In the genomic region with DNA sequence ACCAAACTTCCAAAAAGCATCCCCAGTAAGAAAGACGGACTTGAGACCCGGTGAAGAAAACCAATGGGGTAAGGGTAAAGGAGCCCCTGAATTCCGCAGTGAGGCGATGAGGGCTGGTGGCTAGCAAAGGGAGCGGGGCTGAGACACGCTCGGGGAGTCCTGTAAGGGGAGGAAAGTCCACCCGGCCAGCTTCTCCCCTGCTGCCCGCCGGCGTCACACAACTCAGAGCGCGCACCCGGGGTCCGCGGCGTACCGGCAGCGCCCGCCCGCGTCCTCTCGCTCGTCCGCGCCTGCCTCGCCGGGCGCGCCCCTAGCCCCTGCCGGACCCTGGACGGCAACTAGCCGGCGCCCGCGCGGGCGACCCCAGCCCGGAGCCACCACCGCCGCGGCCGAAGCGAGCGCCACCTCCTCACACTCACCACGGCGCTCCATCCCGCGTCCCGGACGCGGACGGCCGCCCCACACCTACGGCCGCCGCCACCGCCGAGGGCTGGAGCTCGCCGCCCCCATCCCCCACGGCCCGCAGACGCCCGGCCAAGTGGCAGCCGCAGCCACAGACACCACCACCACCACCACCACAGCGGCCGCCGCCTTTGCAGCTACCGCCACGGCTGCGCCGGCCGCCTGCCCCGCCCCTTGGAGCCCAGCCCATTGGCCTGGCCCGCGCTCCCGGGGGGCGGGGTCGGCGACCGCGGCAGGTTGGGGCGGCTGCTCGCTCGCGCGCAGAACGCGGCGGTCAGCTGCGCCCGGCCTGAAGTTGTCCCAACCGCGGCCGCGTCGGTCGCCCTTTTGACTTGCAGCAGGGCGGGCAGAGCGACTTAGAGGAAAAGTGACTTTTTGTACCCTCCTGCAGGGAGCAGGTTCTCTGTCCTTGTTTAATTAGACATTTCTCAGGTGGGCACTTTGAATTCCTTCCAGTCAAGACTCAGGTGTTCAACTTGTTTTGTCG, we compare ENCODE assay signal across 8 cellular contexts. TPM values are rescaled to one million over a fixed set of nuclear protein-coding genes. Genes with fewer than 3 reads are reported as not detected.
A peak's percentile ranks its signal among the peaks of the same experiment; 100 is the strongest.
DNase-seq lines count a peak whose midpoint lies in the region; ATAC-seq and TF ChIP-seq lines count a peak whose summit lies in the region.

No MANE protein-coding gene starts in this region.

- H3K4me1 ChIP-seq in HUES6 (ENCODE audit: control insufficient read depth, insufficient read depth, low read length) (0 out of 2 replicates have a peak, but pooled peaks cover 2% of the 10 kb centered on the region), lower lobe of right lung (no peaks in the 10 kb centered on the region), subcutaneous abdominal adipose tissue (ENCODE audit: control insufficient read depth in 5 of 5, insufficient read depth in 5 of 5, low read length in 5 of 5) (peaks cover 2 to 16% (median 13%) of the 10 kb centered on the region in 5 donors)

- H3K4me1 Mint-ChIP-seq in T-helper 1 cell treated with Interleukin-12 subunit alpha and Interleukin-12 subunit beta and Interleukin-4 antibody, amounts not matched to agents 30 μg/mL and 1 μg/mL, for 36 hours (ENCODE audit: low read depth): peaks cover 7% of the 10 kb centered on the region

- intact Hi-C loops in dorsolateral prefrontal cortex (cut with DNase I) (no loop called here), lower lobe of right lung (cut with DNase I) (loop anchor here (10.0 kb wide), 1 partner anchor 87 kb away; no protein-coding TSS in a partner anchor)

- no peaks in the 10 kb centered on the region for H3K36me3 ChIP-seq in HUES6 (ENCODE audit: control insufficient read depth, insufficient read depth, low read length)
- H3K36me3 ChIP-seq in lower lobe of right lung: no peaks in the 10 kb centered on the region
- H3K36me3 ChIP-seq in subcutaneous abdominal adipose tissue (ENCODE audit: control insufficient read depth in 5 of 5, insufficient read depth in 5 of 5, low read length in 5 of 5): no peaks in the 10 kb centered on the region

- peaks cover 4% of the 10 kb centered on the region; the same call in 1 of the 2 replicates for H3K9me3 ChIP-seq in HUES6 (ENCODE audit: control insufficient read depth, insufficient read depth, low read depth, low read length)
- H3K9me3 ChIP-seq in lower lobe of right lung: no peaks in the 10 kb centered on the region
- H3K9me3 ChIP-seq in subcutaneous abdominal adipose tissue (ENCODE audit: control insufficient read depth in 5 of 5, low read length in 5 of 5): peaks cover 0 to 7% (median 4%) of the 10 kb centered on the region in 5 donors

- peak overlapping the region; percentile 75 for H3K4me3 ChIP-seq in HUES6 (ENCODE audit: low read depth, low read length)
- H3K4me3 ChIP-seq in dorsolateral prefrontal cortex: peak overlapping the region; percentile 23 to 76 (median 56)
- H3K4me3 ChIP-seq in lower lobe of right lung: peak overlapping the region; percentile 65
- H3K4me3 ChIP-seq in subcutaneous abdominal adipose tissue (ENCODE audit: low read depth in 1 of 5, low read length in 5 of 5): peak overlapping the region; percentile 72 to 94 (median 79)

- H3K27ac Mint-ChIP-seq in T-helper 1 cell treated with Interleukin-12 subunit alpha and Interleukin-12 subunit beta and Interleukin-4 antibody, amounts not matched to agents 30 μg/mL and 1 μg/mL, for 36 hours: no peak overlapping the region

- DNase-seq in DMS79 treated with DMSO at 0.1 percent for 48 hours (lab: John Stamatoyannopoulos, UW) (peak; percentile 35), dorsolateral prefrontal cortex (peak in 3 of 10 donors; percentile 28 to 77 (median 53)), lower lobe of right lung (peak; percentile 89), putamen (ENCODE audit: low spot score) (no peak)

- H3K27ac ChIP-seq in HUES6 (ENCODE audit: low read depth, low read length) (no peak overlapping the region), dorsolateral prefrontal cortex (peak overlapping the region in 46 of 59 donors; percentile 10 to 88 (median 65)), lower lobe of right lung (peak overlapping the region; percentile 87), subcutaneous abdominal adipose tissue (ENCODE audit: low read depth, low read length) (peak overlapping the region; percentile 69)

- H3K9ac ChIP-seq in HUES6 (ENCODE audit: low read length) (peak overlapping the region; percentile 67), subcutaneous abdominal adipose tissue (ENCODE audit: low read length in 5 of 5) (peak overlapping the region; percentile 22 to 77 (median 63))

- peaks cover 66% of the 10 kb centered on the region for H3K27me3 Mint-ChIP-seq in T-helper 1 cell treated with Interleukin-12 subunit alpha and Interleukin-12 subunit beta and Interleukin-4 antibody, amounts not matched to agents 30 μg/mL and 1 μg/mL, for 36 hours (ENCODE audit: low read depth)

- H3K9me3 Mint-ChIP-seq in T-helper 1 cell treated with Interleukin-12 subunit alpha and Interleukin-12 subunit beta and Interleukin-4 antibody, amounts not matched to agents 30 μg/mL and 1 μg/mL, for 36 hours: peaks cover 14% of the 10 kb centered on the region

- peak in 1 of 56 donors; percentile 9 for TF ChIP-seq CTCF in dorsolateral prefrontal cortex (IDR thresholded peaks at IDR 0.05 in 54 of 56, conservative IDR thresholded peaks at IDR 0.05 in 2 of 56; ENCODE audit: low read depth in 1 of 56, partially characterized antibody in 56 of 56)
- no peak for TF ChIP-seq CTCF in lower lobe of right lung (IDR thresholded peaks at IDR 0.05)

- peak overlapping the region; percentile 29 for H3K4me3 Mint-ChIP-seq in T-helper 1 cell treated with Interleukin-12 subunit alpha and Interleukin-12 subunit beta and Interleukin-4 antibody, amounts not matched to agents 30 μg/mL and 1 μg/mL, for 36 hours

- ATAC-seq in GM21423 (IDR thresholded peaks at IDR 0.05; ENCODE audit: unreplicated experiment) (peak; percentile 70), lower lobe of right lung (peak; percentile 97 to 98)

- H3K27me3 ChIP-seq in HUES6 (ENCODE audit: control insufficient read depth, insufficient read depth, low read length) (peaks cover 58% of the 10 kb centered on the region), dorsolateral prefrontal cortex (peaks cover 0 to 48% (median 10%) of the 10 kb centered on the region in 45 donors), lower lobe of right lung (ENCODE audit: low read depth) (no peaks in the 10 kb centered on the region), subcutaneous abdominal adipose tissue (ENCODE audit: control insufficient read depth in 5 of 5, insufficient read depth in 4 of 5, low read length in 5 of 5) (no peaks in the 10 kb centered on the region)

- H3K36me3 Mint-ChIP-seq in T-helper 1 cell treated with Interleukin-12 subunit alpha and Interleukin-12 subunit beta and Interleukin-4 antibody, amounts not matched to agents 30 μg/mL and 1 μg/mL, for 36 hours (ENCODE audit: low read depth): peaks cover 5% of the 10 kb centered on the region

RNA-seq across cellular contexts. Expression of a gene that starts 10.0 kb away (rescaled TPM):
- total RNA-seq in dorsolateral prefrontal cortex: 10 to 100 TPM; 12.1 to 54.8 (median 21.8) TPM
- 63.8 TPM for total RNA-seq in lower lobe of right lung
